In the genomic region with DNA sequence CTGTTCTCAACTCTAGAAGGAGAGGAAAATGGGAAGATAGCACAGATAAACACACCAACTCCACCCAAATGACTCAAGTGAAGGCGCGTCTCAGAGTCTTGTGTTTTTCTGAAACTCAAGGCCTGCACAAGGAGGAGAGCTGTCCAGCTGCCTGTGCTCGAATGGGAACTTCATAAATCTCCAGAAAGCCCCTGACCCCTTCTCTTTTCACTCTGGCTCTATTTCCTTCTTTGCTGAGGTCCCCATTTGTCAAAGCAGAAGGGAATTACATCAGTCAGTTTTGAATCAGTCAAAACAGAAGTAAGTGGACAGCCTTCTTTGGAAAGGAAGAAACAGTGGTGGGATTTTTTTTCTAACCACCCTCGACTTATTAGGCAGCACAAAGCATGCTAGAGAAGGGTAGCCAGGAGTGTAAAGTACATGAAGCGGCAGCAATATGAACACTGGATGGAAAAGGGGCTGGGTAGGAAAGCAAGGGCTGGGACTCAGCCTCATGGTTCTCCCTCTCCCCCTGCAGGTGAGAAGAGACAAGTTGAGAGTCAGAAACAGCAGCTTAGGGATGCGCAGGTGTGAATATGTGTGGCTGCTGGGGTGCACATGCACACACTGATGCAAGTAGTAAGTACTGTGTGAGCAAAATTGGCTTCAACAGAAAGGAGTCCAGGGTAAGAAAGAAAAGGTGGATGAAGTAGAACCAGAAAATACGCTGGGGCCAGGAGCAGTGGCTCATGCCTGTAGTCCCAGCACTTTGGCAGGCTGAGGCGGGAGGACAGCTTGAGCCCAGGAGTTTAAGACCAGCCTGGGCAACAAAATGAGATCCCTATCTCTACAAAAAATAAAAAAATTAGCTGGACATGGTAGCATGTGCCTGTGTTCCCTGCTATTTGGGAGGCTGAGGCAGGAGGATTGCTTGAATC, we compare ENCODE assay signal across 7 cellular contexts. TPM values are rescaled to one million over a fixed set of nuclear protein-coding genes. Genes with fewer than 3 reads are reported as not detected.
A peak's percentile ranks its signal among the peaks of the same experiment; 100 is the strongest.
DNase-seq lines count a peak whose midpoint lies in the region; ATAC-seq and TF ChIP-seq lines count a peak whose summit lies in the region.

No MANE protein-coding gene starts in this region.

- H3K27ac Mint-ChIP-seq in H9 = peak overlapping the region in 1 of 3 experiments; percentile 39; a peak in 2 of 7 replicates

- H2BK120ac ChIP-seq in H9 (ENCODE audit: low read depth, low read length, poor library complexity, severe bottlenecking) = no peak overlapping the region

- H4K8ac ChIP-seq in H9 (replicated peaks; ENCODE audit: insufficient read length, low read depth, low read length) = no peak overlapping the region

- H3K18ac ChIP-seq in H9 (ENCODE audit: insufficient read length, low read depth, low read length) = no peak overlapping the region

- peaks cover 5 to 7% of the 10 kb centered on the region in 2 experiments for H3K9me3 Mint-ChIP-seq in H9

- no peak overlapping the region for H3K23ac ChIP-seq in H9 (ENCODE audit: insufficient read length, low read depth, low read length)

- H3K23me2 ChIP-seq in H9 (ENCODE audit: insufficient read length, low read depth, low read length, poor library complexity, severe bottlenecking) = no peaks in the 10 kb centered on the region

- no peak overlapping the region for H3T11ph ChIP-seq in H9 (ENCODE audit: low read length)

- H3K4me3 ChIP-seq in GM12865 (ENCODE audit: low read depth, low read length) (no peak overlapping the region), fibroblast of the aortic adventitia (ENCODE audit: low read depth, low read length) (no peak overlapping the region), stomach (no peak overlapping the region), esophagus muscularis mucosa (no peak overlapping the region)

- no peak overlapping the region for H2BK20ac ChIP-seq in H9 (ENCODE audit: low read depth, low read length, poor library complexity, severe bottlenecking)

- DNase-seq in GM12865 (ENCODE audit: low read depth) (peak; percentile 61), H9 (peak; percentile 62), NOMO-1 treated with DMSO at 0.1 percent for 48 hours (lab: John Stamatoyannopoulos, UW; ENCODE audit: unreplicated experiment) (peak; percentile 70), fibroblast of the aortic adventitia (ENCODE audit: low read depth) (peak; percentile 67), stomach (peak; percentile 46), esophagus muscularis mucosa (ENCODE audit: extremely low spot score) (no peak)

- intact Hi-C loops in stomach (cut with DNase I; ENCODE audit: low total_unique reads) = no loop called here
- intact Hi-C loops in esophagus muscularis mucosa (cut with DNase I) = no loop called here

- H2BK12ac ChIP-seq in H9 (ENCODE audit: insufficient read length, low read depth, low read length) = no peak overlapping the region

- H2BK5ac ChIP-seq in H9 (ENCODE audit: insufficient read length, low read length) = no peak overlapping the region

- H3K9me3 ChIP-seq in H9 (ENCODE audit: control insufficient read depth, low read depth, low read length) = no peaks in the 10 kb centered on the region
- H3K9me3 ChIP-seq in stomach = no peaks in the 10 kb centered on the region
- no peaks in the 10 kb centered on the region for H3K9me3 ChIP-seq in esophagus muscularis mucosa

- H3K79me2 ChIP-seq in H9 (ENCODE audit: insufficient read depth, low read length) = no peaks in the 10 kb centered on the region

- TF ChIP-seq CTCF in GM12865 (IDR thresholded peaks at IDR 0.05; ENCODE audit: insufficient read depth, low read depth, low read length, missing control alignments) (peak; percentile 37), H9 (conservative IDR thresholded peaks at IDR 0.05) (peak; percentile 72), fibroblast of the aortic adventitia (IDR thresholded peaks at IDR 0.05; ENCODE audit: insufficient read depth, low read length) (peak; percentile 45), stomach (IDR thresholded peaks at IDR 0.05) (peak in 3 of 7 experiments; percentile 35 to 65 (median 40)), esophagus muscularis mucosa (IDR thresholded peaks at IDR 0.05) (no peak)

- ATAC-seq in GM18519 (IDR thresholded peaks at IDR 0.05; ENCODE audit: low FRiP score, unreplicated experiment) = no peak

- WGBS in H9 (ENCODE audit: extremely low coverage, insufficient read length, low lambda C conversion rate) = no CpG with 5 or more reads among the region's 8 CpGs
- WGBS in stomach, 5 donors = 37 to 57% (median 43%) methylated on average over 8 of the region's 8 CpGs
- 67% methylated on average over 8 of the region's 8 CpGs for WGBS in esophagus muscularis mucosa

- H3K9ac ChIP-seq in H9 (ENCODE audit: extremely low read depth, insufficient read length, low read length) = no peak overlapping the region

- no peak overlapping the region for H3K4me3 Mint-ChIP-seq in H9

- TF ChIP-seq EP300 in stomach (IDR thresholded peaks at IDR 0.05) = no peak
- no peak for TF ChIP-seq EP300 in esophagus muscularis mucosa (IDR thresholded peaks at IDR 0.05)

- no peak overlapping the region for H3K4ac ChIP-seq in H9 (ENCODE audit: low read depth, low read length)

- peaks cover 36 to 50% of the 10 kb centered on the region in 2 experiments for H3K4me1 Mint-ChIP-seq in H9

- no peaks in the 10 kb centered on the region for H3K36me3 ChIP-seq in stomach
- no peaks in the 10 kb centered on the region for H3K36me3 ChIP-seq in esophagus muscularis mucosa

- no peak overlapping the region for H4K5ac ChIP-seq in H9 (ENCODE audit: insufficient read length, low read depth, low read length)

- no peak overlapping the region for H2AFZ ChIP-seq in H9 (ENCODE audit: low read length)

- no peaks in the 10 kb centered on the region for H3K79me1 ChIP-seq in H9 (ENCODE audit: insufficient read depth, low read depth, low read length, poor library complexity, severe bottlenecking)

- H2BK15ac ChIP-seq in H9 (ENCODE audit: low read depth, low read length) = no peak overlapping the region

- H3K27me3 ChIP-seq in H9 (ENCODE audit: insufficient read depth, low read length) = no peaks in the 10 kb centered on the region
- H3K27me3 ChIP-seq in stomach = no peaks in the 10 kb centered on the region
- H3K27me3 ChIP-seq in esophagus muscularis mucosa = peaks cover 0 to 5% (median 0%) of the 10 kb centered on the region in 4 donors

- no peak for TF ChIP-seq POLR2A in stomach (IDR thresholded peaks at IDR 0.05)
- TF ChIP-seq POLR2A in esophagus muscularis mucosa (IDR thresholded peaks at IDR 0.05; ENCODE audit: low read depth) = no peak

- no peak overlapping the region for H3K56ac ChIP-seq in H9 (ENCODE audit: insufficient read length, low read depth, low read length)

- no peak overlapping the region for H2AK5ac ChIP-seq in H9 (ENCODE audit: insufficient read length, low read length)

- H3K14ac ChIP-seq in H9 (ENCODE audit: insufficient read depth, low read length) = no peak overlapping the region

- H3K4me1 ChIP-seq in H9 (ENCODE audit: insufficient read depth, low read length) (peaks cover 2% of the 10 kb centered on the region; the same call in 1 of the 2 replicates), stomach (peaks cover 28 to 50% (median 42%) of the 10 kb centered on the region in 4 donors), esophagus muscularis mucosa (peaks cover 0 to 4% (median 0%) of the 10 kb centered on the region in 4 donors)

- H3K27ac ChIP-seq in H9 (ENCODE audit: insufficient read length, low read depth, low read length) (no peak overlapping the region), stomach (peak overlapping the region in 4 of 5 donors; percentile 1 to 79 (median 18)), esophagus muscularis mucosa (replicated peaks in 1 of 4) (peak overlapping the region in 1 of 4 donors; percentile 52)

- H4K91ac ChIP-seq in H9 (ENCODE audit: insufficient read length, low read depth, low read length) = no peak overlapping the region

- H3K27me3 Mint-ChIP-seq in H9 (ENCODE audit: low read depth) = peaks cover 21% of the 10 kb centered on the region

- H3K36me3 Mint-ChIP-seq in H9 (ENCODE audit: insufficient read depth in 1 of 3, low read depth in 3 of 3) = peaks cover 3 to 6% (median 3%) of the 10 kb centered on the region in 3 experiments; a peak in 5 of 7 replicates

- H3K4me2 ChIP-seq in H9 (ENCODE audit: insufficient read depth, insufficient read length, low read length) = no peak overlapping the region

- no peaks in the 10 kb centered on the region for H4K20me1 ChIP-seq in H9 (ENCODE audit: control insufficient read depth, insufficient read depth, insufficient read length)

RNA-seq across cellular contexts. Expression of a gene that starts 36.6 kb away (rescaled TPM):
- 31.9 and 34.8 TPM in 2 replicates for total RNA-seq in H9 (2021)
- total RNA-seq in fibroblast of the aortic adventitia (ENCODE audit: low replicate concordance) = 16.8 and 20.1 TPM in 2 replicates
- 10 to 100 TPM; 19.3 to 81.1 (median 38.0) TPM for total RNA-seq in stomach
- 10 to 100 TPM; 28.9 to 35.5 (median 33.9) TPM for polyA plus RNA-seq in stomach
- total RNA-seq in esophagus muscularis mucosa = 10 to 100 TPM; 23.5 to 50.9 (median 34.1) TPM

Comparison
In these comparisons a context has a peak if more than half of its experiments do, and no peak if none do; other contexts are left out.
1. CTCF ChIP-seq: peak in GM12865 (single experiment), H9 (single experiment) and fibroblast of the aortic adventitia (single experiment); none in esophagus muscularis mucosa (0 of 3).